Comparison of ENCODE assay signal across 30 cellular contexts in genomic region chr20:63617876-63618265, GRCh38.
"Had no signal": no experiment of that assay in that cellular context is flagged by ENCODE, and none has a peak within 500 bp of the region (broad histone marks: within the 10 kb centered on the region; RNA-seq: fewer than 3 reads in every experiment).

No MANE protein-coding gene starts in this region.

- H3K27ac ChIP-seq: KMS-11, VCaP had no signal

- ATAC-seq: activated naive CD4-positive, alpha-beta T cell treated with anti-CD3 and anti-CD28 coated beads, Interleukin-2, amount 50 U/mL, for 72 hours; activated naive CD8-positive, alpha-beta T cell treated with anti-CD3 and anti-CD28 coated beads, Interleukin-2, amount 50 U/mL, for 24 hours; activated T-cell treated with anti-CD3 and anti-CD28 coated beads, Interleukin-2, amount 50 U/mL, for 4 hours; SK-N-SH treated with all-trans-retinoic acid at 6 μM for 48 hours had no signal

- DNase-seq: activated B cell treated with CpG ODN at 0.5 μM for 24 hours; activated CD4-positive, alpha-beta memory T cell treated with anti-CD3 and anti-CD28 coated beads for 36 hours; activated CD4-positive, alpha-beta T cell treated with anti-CD3 and anti-CD28 coated beads for 4 hours; activated CD4-positive, alpha-beta T cell treated with anti-CD3 and anti-CD28 coated beads, Interleukin-2, amount 50 U/mL, for 1 hour; activated CD4-positive, CD25-positive, alpha-beta regulatory T cell treated with anti-CD3 and anti-CD28 coated beads, Interleukin-2, amount 50 U/mL, for 72 hours; activated CD8-positive, alpha-beta memory T cell treated with anti-CD3 and anti-CD28 coated beads, Interleukin-2, amount 50 U/mL, for 4 hours; activated gamma-delta T cell treated with Interleukin-2 at 50 U/mL for 16 hours; activated naive CD4-positive, alpha-beta T cell treated with anti-CD3 and anti-CD28 coated beads for 36 hours; activated naive CD8-positive, alpha-beta T cell treated with anti-CD3 and anti-CD28 coated beads, Interleukin-2, amount 50 U/mL, for 24 hours; activated T-cell treated with anti-CD3 and anti-CD28 coated beads for 4 hours; activated T-cell treated with anti-CD3 and anti-CD28 coated beads, Interleukin-2, amount 50 U/mL, for 4 hours; NCI-H1092 treated with DMSO at 0.1 percent for 48 hours; NCI-H1417; NCI-H187 treated with DMSO at 0.1 percent for 48 hours; NCI-H2081; NCI-H2171 treated with DMSO at 0.1 percent for 48 hours; NCI-H2227 treated with DMSO at 0.1 percent for 48 hours; NCI-H446; NCI-H524 treated with DMSO at 0.1 percent for 48 hours; SIG-M5; T-helper 1 cell; T-helper 2 cell; T-helper 9 cell had no signal

- H3K4me3 Mint-ChIP-seq: activated B cell treated with CpG ODN at 0.5 μM for 24 hours; activated CD4-positive, alpha-beta memory T cell treated with anti-CD3 and anti-CD28 coated beads for 36 hours; activated naive CD4-positive, alpha-beta T cell treated with anti-CD3 and anti-CD28 coated beads for 36 hours; activated naive CD8-positive, alpha-beta T cell treated with anti-CD3 and anti-CD28 coated beads, Interleukin-2, amount 50 U/mL, for 24 hours; activated T-cell treated with anti-CD3 and anti-CD28 coated beads, Interleukin-2, amount 50 U/mL, for 4 hours; activated T-helper 1 cell treated with anti-CD3 and anti-CD28 coated beads, Interleukin-12 subunit alpha, Interleukin-12 subunit beta, Interleukin-2, Interleukin-4 antibody, amounts not matched to agents 30 ng/mL and 10 ng/mL and 1 ng/mL, durations not matched to agents 14 hours and 24 hours and 36 hours; brain; central memory CD8-positive, alpha-beta T cell had no signal

- H3K27me3 Mint-ChIP-seq: activated B cell treated with CpG ODN at 0.5 μM for 24 hours; activated CD4-positive, alpha-beta memory T cell treated with anti-CD3 and anti-CD28 coated beads for 36 hours; activated naive CD8-positive, alpha-beta T cell treated with anti-CD3 and anti-CD28 coated beads, Interleukin-2, amount 50 U/mL, for 24 hours; brain; central memory CD8-positive, alpha-beta T cell had no signal

- H3K9me3 Mint-ChIP-seq: activated B cell treated with CpG ODN at 0.5 μM for 24 hours; activated CD4-positive, alpha-beta memory T cell treated with anti-CD3 and anti-CD28 coated beads for 36 hours; activated naive CD4-positive, alpha-beta T cell treated with anti-CD3 and anti-CD28 coated beads for 36 hours; activated naive CD4-positive, alpha-beta T cell treated with anti-CD3 and anti-CD28 coated beads, Interleukin-2, amount 50 U/mL, for 72 hours; activated naive CD8-positive, alpha-beta T cell treated with anti-CD3 and anti-CD28 coated beads, Interleukin-2, amount 50 U/mL, for 24 hours; activated T-cell treated with anti-CD3 and anti-CD28 coated beads, Interleukin-2, amount 50 U/mL, for 4 hours; activated T-helper 1 cell treated with anti-CD3 and anti-CD28 coated beads, Interleukin-12 subunit alpha, Interleukin-12 subunit beta, Interleukin-2, Interleukin-4 antibody, amounts not matched to agents 30 ng/mL and 10 ng/mL and 1 ng/mL, durations not matched to agents 14 hours and 24 hours and 36 hours; central memory CD8-positive, alpha-beta T cell had no signal

- H3K4me2 ChIP-seq: KMS-11 had no signal

- H3K27ac Mint-ChIP-seq: activated CD4-positive, alpha-beta memory T cell treated with anti-CD3 and anti-CD28 coated beads for 36 hours; activated naive CD4-positive, alpha-beta T cell treated with anti-CD3 and anti-CD28 coated beads for 36 hours; activated naive CD4-positive, alpha-beta T cell treated with anti-CD3 and anti-CD28 coated beads, Interleukin-2, amount 50 U/mL, for 72 hours; activated naive CD8-positive, alpha-beta T cell treated with anti-CD3 and anti-CD28 coated beads, Interleukin-2, amount 50 U/mL, for 24 hours; activated T-helper 1 cell treated with anti-CD3 and anti-CD28 coated beads, Interleukin-12 subunit alpha, Interleukin-12 subunit beta, Interleukin-2, Interleukin-4 antibody, amounts not matched to agents 30 ng/mL and 10 ng/mL and 1 ng/mL, durations not matched to agents 14 hours and 24 hours and 36 hours had no signal
